ENCODE assay signal across 25 cellular contexts in genomic region chr2:30978044-30978443, GRCh38.
"Had no signal": no experiment of that assay in that cellular context is flagged by ENCODE, and none has a peak within 500 bp of the region (broad histone marks: within the 10 kb centered on the region; RNA-seq: fewer than 3 reads in every experiment).

No MANE protein-coding gene starts in this region.

- DNase-seq: activated CD4-positive, alpha-beta T cell treated with anti-CD3 and anti-CD28 coated beads for 4 hours; activated gamma-delta T cell; activated naive CD8-positive, alpha-beta T cell treated with anti-CD3 and anti-CD28 coated beads for 36 hours; activated T-cell treated with anti-CD3 and anti-CD28 coated beads, Interleukin-2, amount 50 U/mL, for 24 hours; amygdala; central memory CD4-positive, alpha-beta T cell; colonic mucosa; islet precursor cell; left lung; mammary epithelial cell; mucosa of descending colon; naive thymus-derived CD4-positive, alpha-beta T cell; nucleus accumbens; posterior cingulate gyrus; right cardiac atrium; stimulated activated CD4-positive, alpha-beta T cell treated with anti-CD3 and anti-CD28 coated beads, Interleukin-15, amount 100 ng/mL, for 24 hours; stimulated activated CD4-positive, alpha-beta T cell treated with anti-CD3 and anti-CD28 coated beads, Interleukin-4, amount 100 ng/mL, for 4 hours; stomach; T-helper 17 cell; testis; upper lobe of right lung; WERI-Rb-1 had no signal

- H3K27me3 ChIP-seq: colonic mucosa, esophagus muscularis mucosa, left lung, stomach, testis, upper lobe of right lung had no signal

- H2AFZ ChIP-seq: hepatocyte had no signal

- H3K27ac ChIP-seq: colonic mucosa, esophagus muscularis mucosa, hepatocyte, left lung, skin epidermis, stomach, testis, upper lobe of right lung, WERI-Rb-1 had no signal

- H3K9me3 ChIP-seq: colonic mucosa, esophagus muscularis mucosa, left lung, mucosa of descending colon, stomach, testis, upper lobe of right lung had no signal

- ATAC-seq: left lung; mucosa of descending colon; naive thymus-derived CD4-positive, alpha-beta T cell; right cardiac atrium; T-helper 17 cell; upper lobe of right lung had no signal

- H3K36me3 ChIP-seq: colonic mucosa, esophagus muscularis mucosa, left lung, stomach, upper lobe of right lung, WERI-Rb-1 had no signal

- H3K79me2 ChIP-seq: hepatocyte had no signal

- H3K4me2 ChIP-seq: hepatocyte had no signal

- H3K4me1 ChIP-seq: colonic mucosa, left lung had no signal

- H3K4me3 ChIP-seq: colonic mucosa, esophagus muscularis mucosa, hepatocyte, left lung, mucosa of descending colon, skin epidermis, stomach, testis, upper lobe of right lung had no signal
